In the genomic region with DNA sequence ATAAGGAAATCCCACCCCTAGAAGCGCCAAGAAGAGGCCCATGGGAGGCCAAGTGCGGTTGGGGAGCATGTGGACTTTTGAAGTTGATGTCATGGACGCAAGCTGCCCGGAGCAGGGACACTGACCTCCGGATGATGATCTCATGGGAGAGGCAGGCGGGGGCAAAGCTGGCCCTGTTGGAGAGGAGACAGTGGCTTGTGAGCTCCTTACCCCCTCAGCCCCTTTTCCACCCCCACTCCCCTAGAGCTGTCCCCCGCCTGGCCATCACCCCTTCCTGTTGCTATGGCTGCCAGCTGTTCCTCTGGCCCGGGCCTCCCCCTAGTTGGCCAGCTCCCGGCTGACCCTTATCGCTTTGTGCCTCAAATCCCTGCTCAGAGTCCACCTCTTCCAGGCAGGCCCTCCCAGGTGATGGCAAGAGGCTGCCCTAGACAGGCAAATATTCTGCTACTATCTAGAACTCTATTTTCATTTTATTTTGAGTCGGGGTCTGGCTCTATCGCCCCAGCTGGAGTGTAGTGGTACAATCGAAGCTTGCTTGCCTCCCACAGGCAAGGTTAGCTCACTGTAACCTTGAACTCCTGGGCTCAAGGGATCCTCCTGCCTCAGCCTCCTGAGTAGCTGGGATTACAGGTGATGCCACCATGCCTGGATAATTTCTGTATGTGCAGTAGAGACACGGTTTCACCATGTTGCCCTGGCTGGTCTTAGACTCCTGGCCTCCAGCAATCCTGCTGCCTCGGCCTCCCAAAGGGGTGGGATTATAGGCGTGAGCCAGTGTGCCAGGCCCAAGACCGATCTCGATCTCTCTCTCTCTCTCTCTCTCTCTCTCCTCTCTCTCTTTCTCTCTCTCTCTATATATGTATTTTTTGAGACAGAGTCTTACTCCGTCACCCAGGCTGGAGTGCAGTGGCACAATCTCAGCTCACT, we compare ENCODE assay signal across 33 cellular contexts. TPM values are rescaled to one million over a fixed set of nuclear protein-coding genes. Genes with fewer than 3 reads are reported as not detected.
"Had no signal": no experiment of that assay in that cellular context is flagged by ENCODE, and none has a peak within 500 bp of the region (broad histone marks: within the 10 kb centered on the region; RNA-seq: fewer than 3 reads in every experiment).

No MANE protein-coding gene starts in this region.

- H3K36me3 ChIP-seq: breast epithelium, esophagus squamous epithelium, left ventricle myocardium inferior, neutrophil, pancreas, transverse colon had no signal

- FAIRE-seq: endometrium, pancreas had no signal

- H3K27ac ChIP-seq: breast epithelium, epithelial cell of prostate, esophagus squamous epithelium, left ventricle myocardium inferior, neutrophil, pancreas, psoas muscle, testis, transverse colon had no signal

- DNase-seq: activated CD4-positive, alpha-beta memory T cell treated with anti-CD3 and anti-CD28 coated beads, Interleukin-2, amount 10 ng/mL, durations not matched to agents 7 days and 5 days; activated CD4-positive, alpha-beta T cell treated with anti-CD3 and anti-CD28 coated beads for 1 hour; activated CD4-positive, alpha-beta T cell treated with anti-CD3 and anti-CD28 coated beads, Interleukin-2, amount 10 ng/mL, durations not matched to agents 7 days and 5 days; activated naive CD8-positive, alpha-beta T cell treated with anti-CD3 and anti-CD28 coated beads, Interleukin-2, amount 50 U/mL, for 24 hours; activated T-cell treated with anti-CD3 and anti-CD28 coated beads, Interleukin-2, amount 50 U/mL, for 4 hours; amygdala; central memory CD4-positive, alpha-beta T cell; dermis blood vessel endothelial cell; effector CD4-positive, alpha-beta T cell; esophagus squamous epithelium; foreskin melanocyte; islet precursor cell; left ventricle myocardium inferior; mesendoderm; natural killer cell; psoas muscle; stimulated activated CD4-positive, alpha-beta T cell treated with anti-CD3 and anti-CD28 coated beads, Interleukin-15, amount 100 ng/mL, for 24 hours; stimulated activated CD4-positive, alpha-beta T cell treated with anti-CD3 and anti-CD28 coated beads, Interleukin-2, amount 100 ng/mL, for 24 hours; stimulated activated naive CD4-positive, alpha-beta T cell; T1000; testis; transverse colon had no signal

- ATAC-seq: activated naive CD8-positive, alpha-beta T cell treated with anti-CD3 and anti-CD28 coated beads, Interleukin-2, amount 50 U/mL, for 24 hours; activated T-cell treated with anti-CD3 and anti-CD28 coated beads, Interleukin-2, amount 50 U/mL, for 4 hours; activated T-helper 17 cell treated with anti-CD3 and anti-CD28 coated beads, Interleukin-2, amount 50 U/mL, for 72 hours; natural killer cell; pancreas; WTC11 had no signal

- H3K4me1 ChIP-seq: testis had no signal

- H3K27me3 ChIP-seq: pancreas, testis had no signal

- H3K9me3 ChIP-seq: breast epithelium, esophagus squamous epithelium, left ventricle myocardium inferior, neutrophil, pancreas, psoas muscle, testis, transverse colon had no signal

- H3K4me3 ChIP-seq: breast epithelium, esophagus squamous epithelium, left ventricle myocardium inferior, lung, pancreas, psoas muscle, testis, transverse colon had no signal

RNA-seq across cellular contexts. Expression of a gene that starts 6.6 kb away (rescaled TPM):
- total RNA-seq: dermis blood vessel endothelial cell, glomerular endothelial cell, left ventricle myocardium inferior, mononuclear cell, natural killer cell, transverse colon had no signal

RNA-seq across cellular contexts. Expression of a gene that starts 7.4 kb away (rescaled TPM):
- total RNA-seq: activated CD4-positive, alpha-beta memory T cell treated with anti-CD3 and anti-CD28 coated beads, Interleukin-2, amount 10 ng/mL, durations not matched to agents 7 days and 5 days; activated CD4-positive, alpha-beta T cell treated with anti-CD3 and anti-CD28 coated beads, Interleukin-2, amount 10 ng/mL, durations not matched to agents 7 days and 5 days; activated T-cell treated with anti-CD3 and anti-CD28 coated beads, Interleukin-2, amount 50 U/mL, for 4 hours; activated T-helper 17 cell treated with anti-CD3 and anti-CD28 coated beads, Interleukin-2, amount 50 U/mL, for 72 hours; breast epithelium; dermis blood vessel endothelial cell; esophagus squamous epithelium; glomerular endothelial cell; lung; mononuclear cell; natural killer cell; pancreas; transverse colon had no signal
- polyA plus RNA-seq: lung, pancreas, urinary bladder had no signal
